In the genomic region with DNA sequence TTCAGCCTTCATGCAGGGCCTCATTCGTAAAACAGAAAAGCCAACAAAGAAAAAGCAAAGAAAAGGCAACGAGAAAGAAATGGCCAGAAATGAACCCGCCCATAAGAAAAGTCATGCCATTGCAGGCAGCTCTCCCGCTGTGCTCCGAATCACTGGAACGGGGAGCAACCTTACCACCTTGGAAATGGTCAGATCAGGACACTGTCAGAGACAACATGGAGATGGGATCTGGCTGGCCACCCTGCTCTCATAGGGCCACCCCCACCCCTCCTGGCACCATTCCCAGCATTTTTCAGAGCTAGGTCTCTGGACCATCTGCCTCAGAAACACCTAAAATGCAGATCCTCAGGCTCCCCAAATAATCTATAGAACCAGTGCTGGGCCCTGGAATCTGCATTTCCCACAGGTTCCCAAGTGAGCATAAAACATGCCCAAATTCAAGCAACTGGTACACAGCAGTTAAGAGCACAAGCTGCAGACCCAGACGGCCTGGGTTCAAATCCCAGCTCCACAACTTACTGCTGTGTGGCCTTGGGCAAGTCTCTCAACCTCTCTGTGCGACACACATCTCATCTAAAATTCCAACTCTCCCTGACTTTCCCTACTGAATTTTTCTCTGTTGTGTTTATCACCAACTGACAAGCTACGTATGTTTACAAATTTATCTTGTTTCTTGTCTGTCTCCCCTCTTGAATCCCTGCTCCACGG, we compare ENCODE assay signal across 1 cellular context.
TF ChIP-seq lines count a peak whose summit lies in the region.

No MANE protein-coding gene starts in this region.

TF ChIP-seq in HEK293, 187 proteins besides CTCF, POLR2A, EP300 and RAD21 (continued from another document):
- TF ChIP-seq, protein P1, sequence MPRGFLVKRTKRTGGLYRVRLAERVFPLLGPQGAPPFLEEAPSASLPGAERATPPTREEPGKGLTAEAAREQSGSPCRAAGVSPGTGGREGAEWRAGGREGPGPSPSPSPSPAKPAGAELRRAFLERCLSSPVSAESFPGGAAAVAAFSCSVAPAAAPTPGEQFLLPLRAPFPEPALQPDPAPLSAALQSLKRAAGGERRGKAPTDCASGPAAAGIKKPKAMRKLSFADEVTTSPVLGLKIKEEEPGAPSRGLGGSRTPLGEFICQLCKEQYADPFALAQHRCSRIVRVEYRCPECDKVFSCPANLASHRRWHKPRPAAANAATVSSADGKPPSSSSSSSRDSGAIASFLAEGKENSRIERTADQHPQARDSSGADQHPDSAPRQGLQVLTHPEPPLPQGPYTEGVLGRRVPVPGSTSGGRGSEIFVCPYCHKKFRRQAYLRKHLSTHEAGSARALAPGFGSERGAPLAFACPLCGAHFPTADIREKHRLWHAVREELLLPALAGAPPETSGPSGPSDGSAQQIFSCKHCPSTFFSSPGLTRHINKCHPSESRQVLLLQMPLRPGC (tag by site-specific recombination; IDR thresholded peaks at IDR 0.05), result no peak
- TF ChIP-seq ZNF621 (tag by site-specific recombination; IDR thresholded peaks at IDR 0.05) (no peak), ZNF558 (tag by site-specific recombination; IDR thresholded peaks at IDR 0.05) (no peak), GLIS2 (tag by site-specific recombination; IDR thresholded peaks at IDR 0.05) (no peak), ZNF664 (tag by site-specific recombination; IDR thresholded peaks at IDR 0.05) (peak; percentile 88; the same call in 1 of the 2 replicates), GLI2 (tag by site-specific recombination; IDR thresholded peaks at IDR 0.05; ENCODE audit: borderline replicate concordance, low read depth) (no peak)
- TF ChIP-seq, protein P2, sequence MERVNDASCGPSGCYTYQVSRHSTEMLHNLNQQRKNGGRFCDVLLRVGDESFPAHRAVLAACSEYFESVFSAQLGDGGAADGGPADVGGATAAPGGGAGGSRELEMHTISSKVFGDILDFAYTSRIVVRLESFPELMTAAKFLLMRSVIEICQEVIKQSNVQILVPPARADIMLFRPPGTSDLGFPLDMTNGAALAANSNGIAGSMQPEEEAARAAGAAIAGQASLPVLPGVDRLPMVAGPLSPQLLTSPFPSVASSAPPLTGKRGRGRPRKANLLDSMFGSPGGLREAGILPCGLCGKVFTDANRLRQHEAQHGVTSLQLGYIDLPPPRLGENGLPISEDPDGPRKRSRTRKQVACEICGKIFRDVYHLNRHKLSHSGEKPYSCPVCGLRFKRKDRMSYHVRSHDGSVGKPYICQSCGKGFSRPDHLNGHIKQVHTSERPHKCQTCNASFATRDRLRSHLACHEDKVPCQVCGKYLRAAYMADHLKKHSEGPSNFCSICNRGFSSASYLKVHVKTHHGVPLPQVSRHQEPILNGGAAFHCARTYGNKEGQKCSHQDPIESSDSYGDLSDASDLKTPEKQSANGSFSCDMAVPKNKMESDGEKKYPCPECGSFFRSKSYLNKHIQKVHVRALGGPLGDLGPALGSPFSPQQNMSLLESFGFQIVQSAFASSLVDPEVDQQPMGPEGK (tag by site-specific recombination; IDR thresholded peaks at IDR 0.05), result no peak
- TF ChIP-seq, protein P3, sequence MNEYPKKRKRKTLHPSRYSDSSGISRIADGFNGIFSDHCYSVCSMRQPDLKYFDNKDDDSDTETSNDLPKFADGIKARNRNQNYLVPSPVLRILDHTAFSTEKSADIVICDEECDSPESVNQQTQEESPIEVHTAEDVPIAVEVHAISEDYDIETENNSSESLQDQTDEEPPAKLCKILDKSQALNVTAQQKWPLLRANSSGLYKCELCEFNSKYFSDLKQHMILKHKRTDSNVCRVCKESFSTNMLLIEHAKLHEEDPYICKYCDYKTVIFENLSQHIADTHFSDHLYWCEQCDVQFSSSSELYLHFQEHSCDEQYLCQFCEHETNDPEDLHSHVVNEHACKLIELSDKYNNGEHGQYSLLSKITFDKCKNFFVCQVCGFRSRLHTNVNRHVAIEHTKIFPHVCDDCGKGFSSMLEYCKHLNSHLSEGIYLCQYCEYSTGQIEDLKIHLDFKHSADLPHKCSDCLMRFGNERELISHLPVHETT (tag by site-specific recombination; IDR thresholded peaks at IDR 0.05), result no peak
- TF ChIP-seq, protein P4, sequence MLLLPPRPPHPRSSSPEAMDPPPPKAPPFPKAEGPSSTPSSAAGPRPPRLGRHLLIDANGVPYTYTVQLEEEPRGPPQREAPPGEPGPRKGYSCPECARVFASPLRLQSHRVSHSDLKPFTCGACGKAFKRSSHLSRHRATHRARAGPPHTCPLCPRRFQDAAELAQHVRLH (tag by site-specific recombination; IDR thresholded peaks at IDR 0.05), result peak; percentile 42; the same call in 1 of the 2 replicates
- TF ChIP-seq, protein P5, sequence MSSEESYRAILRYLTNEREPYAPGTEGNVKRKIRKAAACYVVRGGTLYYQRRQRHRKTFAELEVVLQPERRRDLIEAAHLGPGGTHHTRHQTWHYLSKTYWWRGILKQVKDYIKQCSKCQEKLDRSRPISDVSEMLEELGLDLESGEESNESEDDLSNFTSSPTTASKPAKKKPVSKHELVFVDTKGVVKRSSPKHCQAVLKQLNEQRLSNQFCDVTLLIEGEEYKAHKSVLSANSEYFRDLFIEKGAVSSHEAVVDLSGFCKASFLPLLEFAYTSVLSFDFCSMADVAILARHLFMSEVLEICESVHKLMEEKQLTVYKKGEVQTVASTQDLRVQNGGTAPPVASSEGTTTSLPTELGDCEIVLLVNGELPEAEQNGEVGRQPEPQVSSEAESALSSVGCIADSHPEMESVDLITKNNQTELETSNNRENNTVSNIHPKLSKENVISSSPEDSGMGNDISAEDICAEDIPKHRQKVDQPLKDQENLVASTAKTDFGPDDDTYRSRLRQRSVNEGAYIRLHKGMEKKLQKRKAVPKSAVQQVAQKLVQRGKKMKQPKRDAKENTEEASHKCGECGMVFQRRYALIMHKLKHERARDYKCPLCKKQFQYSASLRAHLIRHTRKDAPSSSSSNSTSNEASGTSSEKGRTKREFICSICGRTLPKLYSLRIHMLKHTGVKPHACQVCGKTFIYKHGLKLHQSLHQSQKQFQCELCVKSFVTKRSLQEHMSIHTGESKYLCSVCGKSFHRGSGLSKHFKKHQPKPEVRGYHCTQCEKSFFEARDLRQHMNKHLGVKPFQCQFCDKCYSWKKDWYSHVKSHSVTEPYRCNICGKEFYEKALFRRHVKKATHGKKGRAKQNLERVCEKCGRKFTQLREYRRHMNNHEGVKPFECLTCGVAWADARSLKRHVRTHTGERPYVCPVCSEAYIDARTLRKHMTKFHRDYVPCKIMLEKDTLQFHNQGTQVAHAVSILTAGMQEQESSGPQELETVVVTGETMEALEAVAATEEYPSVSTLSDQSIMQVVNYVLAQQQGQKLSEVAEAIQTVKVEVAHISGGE (tag by site-specific recombination; conservative IDR thresholded peaks at IDR 0.05; ENCODE audit: low read depth), result no peak
